ENCODE assay signal across 1 cellular context in genomic region chr19:7705387-7706187, GRCh38.
A peak's percentile ranks its signal among the peaks of the same experiment; 100 is the strongest.
TF ChIP-seq lines count a peak whose summit lies in the region.

No MANE protein-coding gene starts in this region.

TF ChIP-seq in GM12878, 131 proteins besides CTCF, POLR2A, EP300 and RAD21 (continued from another document and continues in another):
- peak; percentile 37; the same call in 1 of the 2 replicates for TF ChIP-seq ZNF687 (IDR thresholded peaks at IDR 0.05)
- TF ChIP-seq NFXL1 (IDR thresholded peaks at IDR 0.05; ENCODE audit: borderline replicate concordance) = no peak
- TF ChIP-seq BCLAF1 (IDR thresholded peaks at IDR 0.05) = no peak
- no peak for TF ChIP-seq ASH2L (IDR thresholded peaks at IDR 0.05; ENCODE audit: borderline replicate concordance, low read depth)
- TF ChIP-seq TCF12 (IDR thresholded peaks at IDR 0.05; ENCODE audit: low read depth, low read length) = peak; percentile 75
- peak; percentile 100 for TF ChIP-seq BCL3 (IDR thresholded peaks at IDR 0.05; ENCODE audit: borderline replicate concordance, insufficient read depth, low read depth, low read length, poor library complexity, severe bottlenecking)
- TF ChIP-seq STAT1 (conservative IDR thresholded peaks at IDR 0.05) = no peak
- no peak for TF ChIP-seq YBX1 (IDR thresholded peaks at IDR 0.05)
- peak; percentile 43 for TF ChIP-seq USF1 (IDR thresholded peaks at IDR 0.05; ENCODE audit: borderline replicate concordance, extremely low read length, insufficient read depth, low read depth, low read length)
- peak; percentile 89 for TF ChIP-seq SPI1 (IDR thresholded peaks at IDR 0.05; ENCODE audit: borderline replicate concordance, insufficient read depth, low read depth, low read length)
- TF ChIP-seq DPF2 (IDR thresholded peaks at IDR 0.05) = peak; percentile 95
- TF ChIP-seq BHLHE40 (IDR thresholded peaks at IDR 0.05; ENCODE audit: borderline replicate concordance in 1 of 2, low read depth in 2 of 2, low read length in 1 of 2) = peak; percentile 98 to 99
- peak; percentile 82 for TF ChIP-seq NBN (IDR thresholded peaks at IDR 0.05)
- TF ChIP-seq PKNOX1 (IDR thresholded peaks at IDR 0.05) = no peak
- TF ChIP-seq YY1 (IDR thresholded peaks at IDR 0.05; ENCODE audit: low read depth, low read length) = peak; percentile 59
- peak; percentile 75; the same call in 1 of the 2 replicates for TF ChIP-seq TCF3 (IDR thresholded peaks at IDR 0.05; ENCODE audit: borderline replicate concordance, insufficient read depth, low read depth, low read length)
- peak; percentile 90; the same call in 1 of the 2 replicates for TF ChIP-seq CBX5 (IDR thresholded peaks at IDR 0.05; ENCODE audit: low read depth)
- peak; percentile 96 for TF ChIP-seq SKIL (IDR thresholded peaks at IDR 0.05; ENCODE audit: low read depth, poor library complexity, severe bottlenecking)
- no peak for TF ChIP-seq ZNF592 (IDR thresholded peaks at IDR 0.05)
- peak; percentile 13 for TF ChIP-seq SIX5 (IDR thresholded peaks at IDR 0.05; ENCODE audit: low read depth, low read length, severe bottlenecking)
- peak in 1 of 2 experiments; percentile 80; a peak in 2 of 4 replicates for TF ChIP-seq ETV6 (conservative IDR thresholded peaks at IDR 0.05 in 1 of 2, IDR thresholded peaks at IDR 0.05 in 1 of 2; ENCODE audit: borderline replicate concordance in 1 of 2, low read depth in 1 of 2)
- peak; percentile 67 for TF ChIP-seq CHD2 (IDR thresholded peaks at IDR 0.05; ENCODE audit: borderline replicate concordance, low read depth, low read length)
- TF ChIP-seq ZNF207 (IDR thresholded peaks at IDR 0.05; ENCODE audit: borderline replicate concordance) = no peak
- TF ChIP-seq TAF1 (IDR thresholded peaks at IDR 0.05; ENCODE audit: borderline replicate concordance, low read depth, low read length) = peak; percentile 47; the same call in 1 of the 2 replicates
- no peak for TF ChIP-seq POLR2AphosphoS2 (IDR thresholded peaks at IDR 0.05; ENCODE audit: low read depth, low read length)
- peak; percentile 58; the same call in 1 of the 2 replicates for TF ChIP-seq JUNB (IDR thresholded peaks at IDR 0.05)
- TF ChIP-seq REST (IDR thresholded peaks at IDR 0.05; ENCODE audit: low read depth, low read length) = no peak
- TF ChIP-seq NKRF (conservative IDR thresholded peaks at IDR 0.05) = no peak
- peak; percentile 7; the same call in 1 of the 2 replicates for TF ChIP-seq SMC3 (IDR thresholded peaks at IDR 0.05; ENCODE audit: borderline replicate concordance, low read length)
- TF ChIP-seq ZSCAN29 (IDR thresholded peaks at IDR 0.05) = peak; percentile 46; the same call in 1 of the 2 replicates
- peak; percentile 74 for TF ChIP-seq CREB1 (IDR thresholded peaks at IDR 0.05; ENCODE audit: low read depth)
- peak; percentile 94 for TF ChIP-seq CREM (IDR thresholded peaks at IDR 0.05; ENCODE audit: low read depth)
- 0 out of 2 replicates have a peak, but pooled peaks have one; percentile 34 for TF ChIP-seq ESRRA (IDR thresholded peaks at IDR 0.05; ENCODE audit: low read length)
